ENCODE assay signal across 16 cellular contexts in the genomic region with DNA sequence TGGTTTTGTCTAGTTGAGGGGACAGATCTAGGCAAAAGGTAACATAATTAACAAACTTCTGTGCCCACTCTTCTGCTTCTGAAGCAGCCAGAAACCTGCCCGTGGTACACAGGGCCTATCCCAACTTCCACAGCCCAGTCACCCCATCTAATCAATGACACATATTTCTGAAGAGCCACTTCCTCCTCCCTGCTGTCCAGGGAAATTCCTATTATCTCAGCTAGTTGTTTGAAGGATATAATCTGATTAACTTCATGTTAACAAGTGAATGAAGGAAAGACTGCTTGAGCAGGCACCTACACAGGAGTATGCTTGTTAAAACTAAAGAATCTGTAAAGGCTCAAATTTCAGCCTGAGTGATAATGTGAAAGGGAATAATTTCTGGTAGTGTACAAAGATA.
A peak's percentile ranks its signal among the peaks of the same experiment; 100 is the strongest.
DNase-seq lines count a peak whose midpoint lies in the region; ATAC-seq, FAIRE-seq and TF ChIP-seq lines count a peak whose summit lies in the region.
"Had no signal": no experiment of that assay in that cellular context is flagged by ENCODE, and none has a peak within 500 bp of the region (broad histone marks: within the 10 kb centered on the region; RNA-seq: fewer than 3 reads in every experiment).

No MANE protein-coding gene starts in this region.

- peak in 1 of 2 experiments; percentile 13; a peak in 2 of 6 replicates for ATAC-seq in A549
- ATAC-seq: activated naive CD8-positive, alpha-beta T cell treated with anti-CD3 and anti-CD28 coated beads, Interleukin-2, amount 50 U/mL, for 24 hours; gastroesophageal sphincter had no signal

- CTCF ChIA-PET in A549 (lab: Yijun Ruan, JAX) = interaction anchor here (1.2 kb wide), 1 partner anchor 10 kb away, joined by 3 read pairs; no protein-coding TSS in a partner anchor

- TF ChIP-seq CTCF in A549 (IDR thresholded peaks at IDR 0.05) = no peak

- no peak overlapping the region for H2BK5ac ChIP-seq in mesenchymal stem cell (ENCODE audit: low read depth, low read length, poor library complexity, severe bottlenecking)

- POLR2A ChIA-PET in A549 (lab: Yijun Ruan, JAX) = no interaction called here

- 26% methylated on average over 1 of the region's 1 CpG for WGBS in A549 (ENCODE audit: missing lambda C conversion rate)
- WGBS in mesenchymal stem cell = 71% methylated on average over 1 of the region's 1 CpG

- no peak overlapping the region for H2BK12ac ChIP-seq in mesenchymal stem cell (ENCODE audit: low read length in 2 of 2)

- peaks cover 6% of the 10 kb centered on the region for H3K4me1 Mint-ChIP-seq in activated T-helper 2 cell treated with anti-CD3 and anti-CD28 coated beads, Interferon-gamma antibody, Interleukin-2, Interleukin-4, amounts not matched to agents 10 μg/mL and 5 μg/mL and 100 μg/mL, durations not matched to agents 14 hours and 24 hours and 36 hours (ENCODE audit: low read depth)

- H3K27ac Mint-ChIP-seq in activated T-helper 2 cell treated with anti-CD3 and anti-CD28 coated beads, Interferon-gamma antibody, Interleukin-2, Interleukin-4, amounts not matched to agents 10 μg/mL and 5 μg/mL and 100 μg/mL, durations not matched to agents 14 hours and 24 hours and 36 hours = no peak overlapping the region
- H3K27ac Mint-ChIP-seq: activated CD4-positive, alpha-beta T cell treated with anti-CD3 and anti-CD28 coated beads, Interleukin-2, amount 10 ng/mL, durations not matched to agents 24 days and 14 days; activated naive CD8-positive, alpha-beta T cell treated with anti-CD3 and anti-CD28 coated beads, Interleukin-2, amount 50 U/mL, for 24 hours had no signal

- H3K14ac ChIP-seq in mesenchymal stem cell (ENCODE audit: low read length in 2 of 2) = no peak overlapping the region

- no peak overlapping the region for H3K4ac ChIP-seq in mesenchymal stem cell (ENCODE audit: low read depth in 1 of 2, low read length in 2 of 2)

- TF ChIP-seq RAD21 in A549 (conservative IDR thresholded peaks at IDR 0.05 in 1 of 2, IDR thresholded peaks at IDR 0.05 in 1 of 2) = no peak

- no peak for TF ChIP-seq EP300 in A549 (IDR thresholded peaks at IDR 0.05)

- no peak overlapping the region for H3K9ac ChIP-seq in mesenchymal stem cell (ENCODE audit: low read length)

- no peak overlapping the region for H4K91ac ChIP-seq in mesenchymal stem cell (ENCODE audit: low read length)

- H3K9me3 Mint-ChIP-seq in activated T-helper 2 cell treated with anti-CD3 and anti-CD28 coated beads, Interferon-gamma antibody, Interleukin-2, Interleukin-4, amounts not matched to agents 10 μg/mL and 5 μg/mL and 100 μg/mL, durations not matched to agents 14 hours and 24 hours and 36 hours = no peaks in the 10 kb centered on the region
- H3K9me3 Mint-ChIP-seq: activated naive CD8-positive, alpha-beta T cell treated with anti-CD3 and anti-CD28 coated beads, Interleukin-2, amount 50 U/mL, for 24 hours had no signal

- peak overlapping the region; percentile 3; the same call in 1 of the 3 replicates for H3K4me2 ChIP-seq in A549
- H3K4me2 ChIP-seq in mesenchymal stem cell (ENCODE audit: low read length, poor library complexity, severe bottlenecking) = peak overlapping the region; percentile 58

- no peaks in the 10 kb centered on the region for H3K27me3 ChIP-seq in mesenchymal stem cell (ENCODE audit: control insufficient read depth in 1 of 2, insufficient read depth in 1 of 2, low read length in 2 of 2)
- H3K27me3 ChIP-seq: gastroesophageal sphincter, transverse colon had no signal

- no peak overlapping the region for H2BK120ac ChIP-seq in mesenchymal stem cell (ENCODE audit: low read depth, low read length)

- no peaks in the 10 kb centered on the region for H3K79me1 ChIP-seq in mesenchymal stem cell (replicated peaks; ENCODE audit: low read length, poor library complexity, severe bottlenecking)

- no peak overlapping the region for H3K18ac ChIP-seq in mesenchymal stem cell (ENCODE audit: low read depth in 1 of 2, low read length in 2 of 2)

- no peaks in the 10 kb centered on the region for H3K9me3 ChIP-seq in A549
- H3K9me3 ChIP-seq in mesenchymal stem cell (ENCODE audit: control insufficient read depth, low read length) = peaks cover 4% of the 10 kb centered on the region
- H3K9me3 ChIP-seq: transverse colon had no signal

- H2BK15ac ChIP-seq in mesenchymal stem cell (ENCODE audit: low read depth, poor library complexity, severe bottlenecking) = no peak overlapping the region

- H4K8ac ChIP-seq in mesenchymal stem cell (ENCODE audit: low read length) = no peak overlapping the region

- H3K36me3 Mint-ChIP-seq in activated T-helper 2 cell treated with anti-CD3 and anti-CD28 coated beads, Interferon-gamma antibody, Interleukin-2, Interleukin-4, amounts not matched to agents 10 μg/mL and 5 μg/mL and 100 μg/mL, durations not matched to agents 14 hours and 24 hours and 36 hours (ENCODE audit: low read depth) = no peaks in the 10 kb centered on the region

- H3K4me1 ChIP-seq in A549 (peaks cover 21% of the 10 kb centered on the region), mesenchymal stem cell (ENCODE audit: control insufficient read depth, insufficient read depth, low read depth, low read length) (peaks cover 3% of the 10 kb centered on the region)
- H3K4me1 ChIP-seq: gastroesophageal sphincter, transverse colon had no signal

- FAIRE-seq in A549 (lab: Jason Lieb, UNC) = no peak
- FAIRE-seq in H54 (lab: Jason Lieb, UNC) = peak; percentile 78

- no peak overlapping the region for H3K23ac ChIP-seq in mesenchymal stem cell (ENCODE audit: low read length in 2 of 2)

- H3K36me3 ChIP-seq in mesenchymal stem cell (ENCODE audit: control insufficient read depth in 1 of 2, insufficient read depth in 2 of 2, low read depth in 1 of 2, low read length in 2 of 2) = no peaks in the 10 kb centered on the region
- H3K36me3 ChIP-seq: gastroesophageal sphincter, transverse colon had no signal

- peak overlapping the region in 1 of 2 experiments; percentile 21; a peak in 1 of 6 replicates for H3K27ac ChIP-seq in A549
- peak overlapping the region; percentile 92 for H3K27ac ChIP-seq in mesenchymal stem cell (ENCODE audit: low read length, poor library complexity, severe bottlenecking)
- H3K27ac ChIP-seq: gastroesophageal sphincter, transverse colon had no signal

- peaks cover 9% of the 10 kb centered on the region for H3K27me3 Mint-ChIP-seq in activated T-helper 2 cell treated with anti-CD3 and anti-CD28 coated beads, Interferon-gamma antibody, Interleukin-2, Interleukin-4, amounts not matched to agents 10 μg/mL and 5 μg/mL and 100 μg/mL, durations not matched to agents 14 hours and 24 hours and 36 hours (ENCODE audit: low read depth)

- no peak overlapping the region for H2AFZ ChIP-seq in mesenchymal stem cell (ENCODE audit: low read depth, low read length)

- no peak overlapping the region for H3K4me3 ChIP-seq in A549
- no peak overlapping the region for H3K4me3 ChIP-seq in mesenchymal stem cell (ENCODE audit: insufficient read depth in 1 of 2, low read depth in 1 of 2, low read length in 2 of 2)
- H3K4me3 ChIP-seq: gastroesophageal sphincter, transverse colon had no signal

- DNase-seq in A549 (ENCODE audit: low read depth in 1 of 2, low spot score in 1 of 2) (no peak), H54 (ENCODE audit: insufficient read length, low spot score) (no peak), astrocyte of the hippocampus (ENCODE audit: low read depth, low spot score) (peak; percentile 40), mesenchymal stem cell (no peak), NCI-H2227 treated with DMSO at 0.1 percent for 48 hours (lab: John Stamatoyannopoulos, UW) (no peak), DMS153 treated with DMSO at 0.1 percent for 48 hours (lab: John Stamatoyannopoulos, UW; ENCODE audit: unreplicated experiment) (no peak), C1 segment of cervical spinal cord (lab: John Stamatoyannopoulos, UW) (no peak)
- DNase-seq in activated T-helper 2 cell treated with anti-CD3 and anti-CD28 coated beads, Interferon-gamma antibody, Interleukin-2, Interleukin-4, amounts not matched to agents 10 μg/mL and 5 μg/mL and 100 μg/mL, durations not matched to agents 14 hours and 24 hours and 36 hours (ENCODE audit: low spot score) = no peak
- DNase-seq: activated CD4-positive, alpha-beta T cell treated with anti-CD3 and anti-CD28 coated beads, Interleukin-2, amount 10 ng/mL, durations not matched to agents 24 days and 14 days; activated naive CD8-positive, alpha-beta T cell treated with anti-CD3 and anti-CD28 coated beads, Interleukin-2, amount 50 U/mL, for 24 hours; COR-L47; KG1; stimulated activated CD4-positive, alpha-beta T cell treated with anti-CD3 and anti-CD28 coated beads, Interleukin-4, amount 100 ng/mL, for 4 hours; T1000; transverse colon had no signal

- intact Hi-C loops in activated T-helper 2 cell treated with anti-CD3 and anti-CD28 coated beads, Interferon-gamma antibody, Interleukin-2, Interleukin-4, amounts not matched to agents 10 μg/mL and 5 μg/mL and 100 μg/mL, durations not matched to agents 14 hours and 24 hours and 36 hours (cut with micrococcal nuclease) = no loop called here

- no peak for TF ChIP-seq POLR2A in A549 (IDR thresholded peaks at IDR 0.05; ENCODE audit: low read length)
- TF ChIP-seq POLR2A in H54 (IDR thresholded peaks at IDR 0.05; ENCODE audit: low read depth, low read length) = no peak

- H3K4me3 Mint-ChIP-seq in activated T-helper 2 cell treated with anti-CD3 and anti-CD28 coated beads, Interferon-gamma antibody, Interleukin-2, Interleukin-4, amounts not matched to agents 10 μg/mL and 5 μg/mL and 100 μg/mL, durations not matched to agents 14 hours and 24 hours and 36 hours (ENCODE audit: low read depth) = no peak overlapping the region
- H3K4me3 Mint-ChIP-seq: activated CD4-positive, alpha-beta T cell treated with anti-CD3 and anti-CD28 coated beads, Interleukin-2, amount 10 ng/mL, durations not matched to agents 24 days and 14 days; activated naive CD8-positive, alpha-beta T cell treated with anti-CD3 and anti-CD28 coated beads, Interleukin-2, amount 50 U/mL, for 24 hours had no signal

- H2AK5ac ChIP-seq in mesenchymal stem cell (ENCODE audit: low read length, severe bottlenecking) = no peak overlapping the region

TF ChIP-seq in A549, 52 proteins besides CTCF, POLR2A, EP300 and RAD21 (continues in another document):
- TF ChIP-seq CHD4 (IDR thresholded peaks at IDR 0.05; ENCODE audit: borderline replicate concordance) (no peak), CBX2 (IDR thresholded peaks at IDR 0.05; ENCODE audit: borderline replicate concordance, low read depth) (no peak)
- TF ChIP-seq, protein P1, sequence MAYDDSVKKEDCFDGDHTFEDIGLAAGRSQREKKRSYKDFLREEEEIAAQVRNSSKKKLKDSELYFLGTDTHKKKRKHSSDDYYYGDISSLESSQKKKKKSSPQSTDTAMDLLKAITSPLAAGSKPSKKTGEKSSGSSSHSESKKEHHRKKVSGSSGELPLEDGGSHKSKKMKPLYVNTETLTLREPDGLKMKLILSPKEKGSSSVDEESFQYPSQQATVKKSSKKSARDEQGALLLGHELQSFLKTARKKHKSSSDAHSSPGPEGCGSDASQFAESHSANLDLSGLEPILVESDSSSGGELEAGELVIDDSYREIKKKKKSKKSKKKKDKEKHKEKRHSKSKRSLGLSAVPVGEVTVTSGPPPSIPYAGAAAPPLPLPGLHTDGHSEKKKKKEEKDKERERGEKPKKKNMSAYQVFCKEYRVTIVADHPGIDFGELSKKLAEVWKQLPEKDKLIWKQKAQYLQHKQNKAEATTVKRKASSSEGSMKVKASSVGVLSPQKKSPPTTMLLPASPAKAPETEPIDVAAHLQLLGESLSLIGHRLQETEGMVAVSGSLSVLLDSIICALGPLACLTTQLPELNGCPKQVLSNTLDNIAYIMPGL (CRISPR knock-in tag; IDR thresholded peaks at IDR 0.05; ENCODE audit: borderline replicate concordance) = no peak
